ENCODE assay signal across 25 cellular contexts in the genomic region with DNA sequence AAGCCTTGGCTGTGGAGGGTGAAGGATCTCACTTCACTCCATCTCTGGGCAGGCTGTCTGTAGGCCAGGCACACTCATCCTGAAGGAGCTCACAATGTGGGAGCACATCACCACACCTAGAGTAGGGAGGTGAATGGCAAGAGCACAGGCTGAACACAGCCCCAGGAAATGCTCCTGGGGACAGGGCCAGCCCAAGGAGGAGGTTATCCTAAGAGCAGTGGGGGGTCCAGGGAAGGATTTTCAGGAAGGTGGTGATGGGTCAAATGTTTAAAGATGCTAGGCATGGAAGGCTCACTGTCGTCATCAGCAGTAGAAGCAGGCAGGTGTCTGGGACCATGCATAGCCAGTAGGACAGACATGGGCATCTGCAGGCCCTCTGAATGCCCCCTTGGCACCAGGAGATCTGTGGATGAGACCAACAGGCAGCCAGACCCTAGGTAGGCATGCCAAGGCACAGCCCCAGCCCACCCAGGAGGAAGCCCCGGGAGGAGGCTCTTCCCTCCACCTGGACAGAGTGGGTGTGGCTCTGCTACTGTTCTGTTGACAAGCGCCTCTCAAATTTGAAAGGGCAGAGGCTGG.
"Had no signal": no experiment of that assay in that cellular context is flagged by ENCODE, and none has a peak within 500 bp of the region (broad histone marks: within the 10 kb centered on the region; RNA-seq: fewer than 3 reads in every experiment).

No MANE protein-coding gene starts in this region.

- ATAC-seq: heart right ventricle; left ventricle myocardium superior; lower lobe of right lung; natural killer cell; right lobe of liver; stimulated activated effector memory CD8-positive, alpha-beta T cell treated with anti-CD3 and anti-CD28 coated beads, Interleukin-12 subunit alpha, Interleukin-12 subunit beta, amount 100 ng/mL, for 72 hours had no signal

- H3K9me3 ChIP-seq: colonic mucosa, esophagus squamous epithelium, heart right ventricle, lower lobe of right lung, neutrophil, right lobe of liver, suprapubic skin, transverse colon, vagina had no signal

- H3K36me3 ChIP-seq: colonic mucosa, esophagus squamous epithelium, heart right ventricle, lower lobe of right lung, neutrophil, right lobe of liver, suprapubic skin, transverse colon, vagina had no signal

- H3K4me3 ChIP-seq: colonic mucosa, esophagus squamous epithelium, heart right ventricle, lower lobe of right lung, right lobe of liver, suprapubic skin, transverse colon, vagina had no signal

- H3K27me3 ChIP-seq: colonic mucosa, neutrophil, right lobe of liver, suprapubic skin, transverse colon, vagina had no signal

- H3K4me1 ChIP-seq: colonic mucosa, esophagus squamous epithelium, heart right ventricle, lower lobe of right lung, parathyroid adenoma, right lobe of liver, suprapubic skin, transverse colon, vagina had no signal

- H3K9ac ChIP-seq: parathyroid adenoma had no signal

- FAIRE-seq: endometrium, islet of Langerhans, small intestine had no signal

- H3K79me2 ChIP-seq: parathyroid adenoma had no signal

- H2AFZ ChIP-seq: parathyroid adenoma had no signal

- H3K27ac ChIP-seq: colonic mucosa, esophagus squamous epithelium, heart right ventricle, lower lobe of right lung, neutrophil, parathyroid adenoma, right lobe of liver, suprapubic skin, transverse colon, vagina had no signal

- DNase-seq: colonic mucosa; dermis blood vessel endothelial cell; effector memory CD4-positive, alpha-beta T cell; erythroblast; esophagus squamous epithelium; foreskin melanocyte; glutamatergic neuron; heart right ventricle; hippocampal formation; left ventricle myocardium superior; lower lobe of right lung; natural killer cell; right lobe of liver; small intestine; stimulated activated CD4-positive, alpha-beta T cell treated with anti-CD3 and anti-CD28 coated beads, Interleukin-12 subunit alpha, Interleukin-12 subunit beta, amount 100 ng/mL, for 4 hours; stimulated activated CD4-positive, alpha-beta T cell treated with anti-CD3 and anti-CD28 coated beads, Interleukin-1b, Interleukin-23, amount 100 ng/mL, for 48 hours; stimulated activated CD4-positive, alpha-beta T cell treated with anti-CD3 and anti-CD28 coated beads, Interleukin-4, amount 100 ng/mL, for 24 hours; transverse colon had no signal
